In the genomic region with DNA sequence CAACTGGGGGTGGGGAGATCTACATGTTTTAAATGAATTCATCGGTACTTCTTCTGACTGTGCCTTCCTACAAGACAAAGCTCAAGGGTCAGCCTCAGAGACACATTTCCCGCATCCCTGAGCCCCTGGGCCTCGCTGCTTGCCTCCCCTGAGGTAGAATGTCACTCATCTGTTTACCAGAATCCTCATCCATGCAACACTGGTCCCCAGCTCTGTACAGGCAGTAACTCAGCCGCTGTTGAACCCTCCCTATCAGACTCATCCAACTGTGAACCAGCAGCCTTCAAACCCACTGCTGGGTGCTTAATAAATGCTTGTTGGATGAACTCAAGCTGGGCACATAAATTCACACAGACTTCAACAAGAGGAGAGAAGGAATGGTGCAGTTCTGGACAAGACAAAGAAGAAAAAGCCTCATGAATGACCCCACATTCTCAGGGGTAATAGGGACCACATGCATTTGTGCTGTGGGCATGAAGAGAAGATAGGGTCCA, we compare ENCODE assay signal across 1 cellular context.
TF ChIP-seq lines count a peak whose summit lies in the region.

No MANE protein-coding gene starts in this region.

TF ChIP-seq in K562, 482 proteins besides CTCF, POLR2A, EP300 and RAD21:
- TF ChIP-seq, protein P1, sequence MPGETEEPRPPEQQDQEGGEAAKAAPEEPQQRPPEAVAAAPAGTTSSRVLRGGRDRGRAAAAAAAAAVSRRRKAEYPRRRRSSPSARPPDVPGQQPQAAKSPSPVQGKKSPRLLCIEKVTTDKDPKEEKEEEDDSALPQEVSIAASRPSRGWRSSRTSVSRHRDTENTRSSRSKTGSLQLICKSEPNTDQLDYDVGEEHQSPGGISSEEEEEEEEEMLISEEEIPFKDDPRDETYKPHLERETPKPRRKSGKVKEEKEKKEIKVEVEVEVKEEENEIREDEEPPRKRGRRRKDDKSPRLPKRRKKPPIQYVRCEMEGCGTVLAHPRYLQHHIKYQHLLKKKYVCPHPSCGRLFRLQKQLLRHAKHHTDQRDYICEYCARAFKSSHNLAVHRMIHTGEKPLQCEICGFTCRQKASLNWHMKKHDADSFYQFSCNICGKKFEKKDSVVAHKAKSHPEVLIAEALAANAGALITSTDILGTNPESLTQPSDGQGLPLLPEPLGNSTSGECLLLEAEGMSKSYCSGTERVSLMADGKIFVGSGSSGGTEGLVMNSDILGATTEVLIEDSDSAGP (CRISPR knock-in tag; IDR thresholded peaks at IDR 0.05): no peak
- TF ChIP-seq BRD9 (IDR thresholded peaks at IDR 0.05; ENCODE audit: low read depth, partially characterized antibody) (no peak), RBFOX2 (IDR thresholded peaks at IDR 0.05; ENCODE audit: low read depth, low read length) (peak; percentile 65), ZKSCAN3 (CRISPR knock-in tag; IDR thresholded peaks at IDR 0.05) (no peak)
- TF ChIP-seq, protein P2, sequence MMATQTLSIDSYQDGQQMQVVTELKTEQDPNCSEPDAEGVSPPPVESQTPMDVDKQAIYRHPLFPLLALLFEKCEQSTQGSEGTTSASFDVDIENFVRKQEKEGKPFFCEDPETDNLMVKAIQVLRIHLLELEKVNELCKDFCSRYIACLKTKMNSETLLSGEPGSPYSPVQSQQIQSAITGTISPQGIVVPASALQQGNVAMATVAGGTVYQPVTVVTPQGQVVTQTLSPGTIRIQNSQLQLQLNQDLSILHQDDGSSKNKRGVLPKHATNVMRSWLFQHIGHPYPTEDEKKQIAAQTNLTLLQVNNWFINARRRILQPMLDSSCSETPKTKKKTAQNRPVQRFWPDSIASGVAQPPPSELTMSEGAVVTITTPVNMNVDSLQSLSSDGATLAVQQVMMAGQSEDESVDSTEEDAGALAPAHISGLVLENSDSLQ (IDR thresholded peaks at IDR 0.05): 0 out of 2 replicates have a peak, but pooled peaks have one; percentile 41
- TF ChIP-seq, protein P3, sequence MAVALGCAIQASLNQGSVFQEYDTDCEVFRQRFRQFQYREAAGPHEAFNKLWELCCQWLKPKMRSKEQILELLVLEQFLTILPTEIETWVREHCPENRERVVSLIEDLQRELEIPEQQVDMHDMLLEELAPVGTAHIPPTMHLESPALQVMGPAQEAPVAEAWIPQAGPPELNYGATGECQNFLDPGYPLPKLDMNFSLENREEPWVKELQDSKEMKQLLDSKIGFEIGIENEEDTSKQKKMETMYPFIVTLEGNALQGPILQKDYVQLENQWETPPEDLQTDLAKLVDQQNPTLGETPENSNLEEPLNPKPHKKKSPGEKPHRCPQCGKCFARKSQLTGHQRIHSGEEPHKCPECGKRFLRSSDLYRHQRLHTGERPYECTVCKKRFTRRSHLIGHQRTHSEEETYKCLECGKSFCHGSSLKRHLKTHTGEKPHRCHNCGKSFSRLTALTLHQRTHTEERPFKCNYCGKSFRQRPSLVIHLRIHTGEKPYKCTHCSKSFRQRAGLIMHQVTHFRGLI (CRISPR knock-in tag; IDR thresholded peaks at IDR 0.05): no peak
- TF ChIP-seq, protein P4, sequence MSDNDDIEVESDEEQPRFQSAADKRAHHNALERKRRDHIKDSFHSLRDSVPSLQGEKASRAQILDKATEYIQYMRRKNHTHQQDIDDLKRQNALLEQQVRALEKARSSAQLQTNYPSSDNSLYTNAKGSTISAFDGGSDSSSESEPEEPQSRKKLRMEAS (CRISPR knock-in tag; IDR thresholded peaks at IDR 0.05): peak; percentile 26; the same call in 1 of the 2 replicates
